Comparison of ENCODE assay signal across 3 cellular contexts in genomic region chr7:129367349-129367699, GRCh38.
TF ChIP-seq lines count a peak whose summit lies in the region.

No MANE protein-coding gene starts in this region.

TF ChIP-seq in SK-N-SH treated with all-trans-retinoic acid at 6 μM for 48 hours, 23 proteins besides CTCF, POLR2A, EP300 and RAD21 (continued from another document and continues in another):
- TF ChIP-seq PPARA (CRISPR knock-in tag; IDR thresholded peaks at IDR 0.05; ENCODE audit: borderline replicate concordance): no peak
- no peak for TF ChIP-seq TCF4 (CRISPR knock-in tag; IDR thresholded peaks at IDR 0.05; ENCODE audit: borderline replicate concordance)
- TF ChIP-seq ISL1 (CRISPR knock-in tag; IDR thresholded peaks at IDR 0.05): no peak
- no peak for TF ChIP-seq ZC3H10 (CRISPR knock-in tag; IDR thresholded peaks at IDR 0.05)
- TF ChIP-seq TSHZ2 (CRISPR knock-in tag; IDR thresholded peaks at IDR 0.05): no peak
- TF ChIP-seq CREB5 (CRISPR knock-in tag; IDR thresholded peaks at IDR 0.05; ENCODE audit: low read depth): no peak
- no peak for TF ChIP-seq BACH2 (CRISPR knock-in tag; IDR thresholded peaks at IDR 0.05; ENCODE audit: borderline replicate concordance)
- TF ChIP-seq ZNF565 (CRISPR knock-in tag; conservative IDR thresholded peaks at IDR 0.05; ENCODE audit: low read depth): no peak
- no peak for TF ChIP-seq ZNF70 (CRISPR knock-in tag; IDR thresholded peaks at IDR 0.05)
- TF ChIP-seq GLIS3 (CRISPR knock-in tag; IDR thresholded peaks at IDR 0.05): no peak
- TF ChIP-seq, protein P1, sequence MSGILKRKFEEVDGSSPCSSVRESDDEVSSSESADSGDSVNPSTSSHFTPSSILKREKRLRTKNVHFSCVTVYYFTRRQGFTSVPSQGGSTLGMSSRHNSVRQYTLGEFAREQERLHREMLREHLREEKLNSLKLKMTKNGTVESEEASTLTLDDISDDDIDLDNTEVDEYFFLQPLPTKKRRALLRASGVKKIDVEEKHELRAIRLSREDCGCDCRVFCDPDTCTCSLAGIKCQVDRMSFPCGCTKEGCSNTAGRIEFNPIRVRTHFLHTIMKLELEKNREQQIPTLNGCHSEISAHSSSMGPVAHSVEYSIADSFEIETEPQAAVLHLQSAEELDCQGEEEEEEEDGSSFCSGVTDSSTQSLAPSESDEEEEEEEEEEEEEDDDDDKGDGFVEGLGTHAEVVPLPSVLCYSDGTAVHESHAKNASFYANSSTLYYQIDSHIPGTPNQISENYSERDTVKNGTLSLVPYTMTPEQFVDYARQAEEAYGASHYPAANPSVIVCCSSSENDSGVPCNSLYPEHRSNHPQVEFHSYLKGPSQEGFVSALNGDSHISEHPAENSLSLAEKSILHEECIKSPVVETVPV (CRISPR knock-in tag; IDR thresholded peaks at IDR 0.05): no peak
- TF ChIP-seq ESRRG (CRISPR knock-in tag; IDR thresholded peaks at IDR 0.05): no peak
- TF ChIP-seq CSDC2 (CRISPR knock-in tag; IDR thresholded peaks at IDR 0.05): no peak
- TF ChIP-seq RARB (CRISPR knock-in tag; IDR thresholded peaks at IDR 0.05): no peak

TF ChIP-seq in SK-N-SH, 30 proteins besides CTCF, POLR2A, EP300 and RAD21 (continued from another document):
- TF ChIP-seq MXI1 (IDR thresholded peaks at IDR 0.05; ENCODE audit: low read depth, low read length) (no peak), GATA2 (CRISPR knock-in tag; IDR thresholded peaks at IDR 0.05) (no peak), USF2 (IDR thresholded peaks at IDR 0.05; ENCODE audit: borderline replicate concordance, low read depth, low read length) (no peak), NRF1 (IDR thresholded peaks at IDR 0.05; ENCODE audit: low read depth, low read length) (no peak), FOSL2 (IDR thresholded peaks at IDR 0.05; ENCODE audit: borderline replicate concordance, low read depth) (no peak), GABPA (IDR thresholded peaks at IDR 0.05; ENCODE audit: low read depth) (no peak), EZH2phosphoT487 (IDR thresholded peaks at IDR 0.05; ENCODE audit: borderline replicate concordance, low read depth) (no peak)
- TF ChIP-seq, protein P2, sequence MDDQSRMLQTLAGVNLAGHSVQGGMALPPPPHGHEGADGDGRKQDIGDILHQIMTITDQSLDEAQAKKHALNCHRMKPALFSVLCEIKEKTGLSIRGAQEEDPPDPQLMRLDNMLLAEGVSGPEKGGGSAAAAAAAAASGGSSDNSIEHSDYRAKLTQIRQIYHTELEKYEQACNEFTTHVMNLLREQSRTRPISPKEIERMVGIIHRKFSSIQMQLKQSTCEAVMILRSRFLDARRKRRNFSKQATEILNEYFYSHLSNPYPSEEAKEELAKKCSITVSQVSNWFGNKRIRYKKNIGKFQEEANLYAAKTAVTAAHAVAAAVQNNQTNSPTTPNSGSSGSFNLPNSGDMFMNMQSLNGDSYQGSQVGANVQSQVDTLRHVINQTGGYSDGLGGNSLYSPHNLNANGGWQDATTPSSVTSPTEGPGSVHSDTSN (IDR thresholded peaks at IDR 0.05): no peak
- TF ChIP-seq, protein P3, sequence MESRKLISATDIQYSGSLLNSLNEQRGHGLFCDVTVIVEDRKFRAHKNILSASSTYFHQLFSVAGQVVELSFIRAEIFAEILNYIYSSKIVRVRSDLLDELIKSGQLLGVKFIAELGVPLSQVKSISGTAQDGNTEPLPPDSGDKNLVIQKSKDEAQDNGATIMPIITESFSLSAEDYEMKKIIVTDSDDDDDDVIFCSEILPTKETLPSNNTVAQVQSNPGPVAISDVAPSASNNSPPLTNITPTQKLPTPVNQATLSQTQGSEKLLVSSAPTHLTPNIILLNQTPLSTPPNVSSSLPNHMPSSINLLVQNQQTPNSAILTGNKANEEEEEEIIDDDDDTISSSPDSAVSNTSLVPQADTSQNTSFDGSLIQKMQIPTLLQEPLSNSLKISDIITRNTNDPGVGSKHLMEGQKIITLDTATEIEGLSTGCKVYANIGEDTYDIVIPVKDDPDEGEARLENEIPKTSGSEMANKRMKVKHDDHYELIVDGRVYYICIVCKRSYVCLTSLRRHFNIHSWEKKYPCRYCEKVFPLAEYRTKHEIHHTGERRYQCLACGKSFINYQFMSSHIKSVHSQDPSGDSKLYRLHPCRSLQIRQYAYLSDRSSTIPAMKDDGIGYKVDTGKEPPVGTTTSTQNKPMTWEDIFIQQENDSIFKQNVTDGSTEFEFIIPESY (IDR thresholded peaks at IDR 0.05; ENCODE audit: borderline replicate concordance, low read depth): no peak

TF ChIP-seq in IMR-90, 13 proteins besides CTCF, POLR2A, EP300 and RAD21 (continued from another document):
- TF ChIP-seq USF2 (IDR thresholded peaks at IDR 0.05; ENCODE audit: low read depth, low read length) (no peak), SMC3 (IDR thresholded peaks at IDR 0.05; ENCODE audit: low read depth, low read length) (no peak), MAFK (IDR thresholded peaks at IDR 0.05; ENCODE audit: low read depth, low read length) (no peak), BHLHE40 (IDR thresholded peaks at IDR 0.05; ENCODE audit: low read depth, low read length) (no peak), RFX5 (IDR thresholded peaks at IDR 0.05; ENCODE audit: low read depth, low read length) (no peak), RCOR1 (IDR thresholded peaks at IDR 0.05; ENCODE audit: insufficient replicate concordance, low read length) (no peak), CHD1 (IDR thresholded peaks at IDR 0.05; ENCODE audit: low read depth, low read length) (no peak)
